ENCODE assay signal across 24 cellular contexts in the genomic region with DNA sequence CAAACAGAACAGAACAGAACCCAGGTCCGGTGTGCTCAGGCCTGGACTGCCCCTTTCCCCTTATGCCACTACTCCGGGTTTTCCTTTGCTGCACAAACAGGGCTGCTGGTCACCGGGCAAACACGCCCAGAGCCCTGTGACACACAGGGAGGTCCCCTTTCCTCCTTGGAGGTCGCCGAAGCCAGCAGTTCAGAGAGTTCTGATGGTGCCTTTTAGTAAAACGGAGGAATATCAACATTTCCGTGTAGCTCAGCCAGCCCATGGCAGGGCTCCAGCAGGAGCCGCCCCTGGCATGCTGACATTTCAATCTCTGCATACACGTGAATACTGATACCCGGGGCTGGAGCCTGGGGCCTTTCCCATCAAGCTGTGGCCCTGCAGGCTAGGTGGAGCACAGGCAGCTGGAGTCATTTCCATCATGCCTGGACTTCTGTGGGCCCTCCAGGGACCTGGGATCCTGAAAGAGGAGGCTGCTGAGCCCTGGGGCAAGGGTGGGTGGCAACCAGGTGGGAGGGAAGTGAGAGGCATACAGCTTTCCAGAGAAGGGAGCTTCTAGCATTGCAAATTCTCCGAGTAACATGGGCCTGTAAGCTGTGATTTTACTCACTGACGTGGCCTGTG.
DNase-seq lines count a peak whose midpoint lies in the region; ATAC-seq and TF ChIP-seq lines count a peak whose summit lies in the region.
"Had no signal": no experiment of that assay in that cellular context is flagged by ENCODE, and none has a peak within 500 bp of the region (broad histone marks: within the 10 kb centered on the region; RNA-seq: fewer than 3 reads in every experiment).

No MANE protein-coding gene starts in this region.

- intact Hi-C loops in cardiac septum (cut with DNase I) (no loop called here), left cardiac atrium (cut with DNase I) (no loop called here), esophagus muscularis mucosa (cut with DNase I) (no loop called here)

- no peak for TF ChIP-seq POLR2A in esophagus muscularis mucosa (IDR thresholded peaks at IDR 0.05; ENCODE audit: low read depth)

- ATAC-seq in left cardiac atrium, result peak in 1 of 2 donors; percentile 62
- ATAC-seq in stimulated activated memory B cell treated with anti-CD40 and anti-IgM and Interleukin-4, amounts not matched to agents 10 μg/mL and 1 μg/mL and 100 μg/mL, for 72 hours, result no peak
- ATAC-seq: GM12878 had no signal

- no peak for TF ChIP-seq CTCF in right atrium auricular region (IDR thresholded peaks at IDR 0.05)
- no peak for TF ChIP-seq CTCF in osteoblast (IDR thresholded peaks at IDR 0.05; ENCODE audit: extremely low read depth, low read depth, low read length)
- TF ChIP-seq CTCF in esophagus muscularis mucosa (IDR thresholded peaks at IDR 0.05), result no peak

- H3K9me3 ChIP-seq in right atrium auricular region, result no peaks in the 10 kb centered on the region
- no peaks in the 10 kb centered on the region for H3K9me3 ChIP-seq in osteoblast (ENCODE audit: low read depth, low read length)
- no peaks in the 10 kb centered on the region for H3K9me3 ChIP-seq in esophagus muscularis mucosa
- H3K9me3 ChIP-seq: testis had no signal

- H3K4me1 Mint-ChIP-seq in stimulated activated memory B cell treated with anti-CD40 and anti-IgM and Interleukin-4, amounts not matched to agents 10 μg/mL and 1 μg/mL and 100 μg/mL, for 72 hours, result no peaks in the 10 kb centered on the region
- H3K4me1 Mint-ChIP-seq: activated naive CD4-positive, alpha-beta T cell treated with anti-CD3 and anti-CD28 coated beads, Interleukin-2, amount 10 ng/mL, durations not matched to agents 7 days and 5 days had no signal

- no peaks in the 10 kb centered on the region for H3K36me3 Mint-ChIP-seq in stimulated activated memory B cell treated with anti-CD40 and anti-IgM and Interleukin-4, amounts not matched to agents 10 μg/mL and 1 μg/mL and 100 μg/mL, for 72 hours
- H3K36me3 Mint-ChIP-seq: activated naive CD4-positive, alpha-beta T cell treated with anti-CD3 and anti-CD28 coated beads, Interleukin-2, amount 10 ng/mL, durations not matched to agents 7 days and 5 days had no signal

- no peak overlapping the region for H2AFZ ChIP-seq in osteoblast (ENCODE audit: low read length)

- H3K27ac ChIP-seq in right atrium auricular region (no peak overlapping the region), osteoblast (ENCODE audit: low read depth, low read length) (no peak overlapping the region), esophagus muscularis mucosa (replicated peaks in 1 of 4) (no peak overlapping the region)
- H3K27ac ChIP-seq: cardiac muscle cell, HL-60, testis had no signal

- H3K27me3 ChIP-seq in right atrium auricular region (no peaks in the 10 kb centered on the region), osteoblast (ENCODE audit: insufficient read depth, low read length) (no peaks in the 10 kb centered on the region), esophagus muscularis mucosa (no peaks in the 10 kb centered on the region)
- H3K27me3 ChIP-seq: cardiac muscle cell, testis had no signal

- H3K4me3 ChIP-seq in right atrium auricular region (no peak overlapping the region), osteoblast (ENCODE audit: insufficient read depth, low read length) (no peak overlapping the region), esophagus muscularis mucosa (no peak overlapping the region)
- H3K4me3 ChIP-seq: cardiac muscle cell, GM12878, testis had no signal

- H3K4me2 ChIP-seq in osteoblast (ENCODE audit: insufficient read depth, low read length), result no peak overlapping the region

- no peak for TF ChIP-seq EP300 in esophagus muscularis mucosa (IDR thresholded peaks at IDR 0.05)

- no peak overlapping the region for H3K4me3 Mint-ChIP-seq in stimulated activated memory B cell treated with anti-CD40 and anti-IgM and Interleukin-4, amounts not matched to agents 10 μg/mL and 1 μg/mL and 100 μg/mL, for 72 hours
- H3K4me3 Mint-ChIP-seq: activated naive CD4-positive, alpha-beta T cell treated with anti-CD3 and anti-CD28 coated beads, Interleukin-2, amount 10 ng/mL, durations not matched to agents 7 days and 5 days had no signal

- peaks cover 36% of the 10 kb centered on the region for H3K27me3 Mint-ChIP-seq in stimulated activated memory B cell treated with anti-CD40 and anti-IgM and Interleukin-4, amounts not matched to agents 10 μg/mL and 1 μg/mL and 100 μg/mL, for 72 hours
- H3K27me3 Mint-ChIP-seq: activated naive CD4-positive, alpha-beta T cell treated with anti-CD3 and anti-CD28 coated beads, Interleukin-2, amount 10 ng/mL, durations not matched to agents 7 days and 5 days had no signal

- 67% methylated on average over 12 of the region's 13 CpGs for WGBS in esophagus muscularis mucosa

- H3K36me3 ChIP-seq in right atrium auricular region (no peaks in the 10 kb centered on the region), osteoblast (ENCODE audit: insufficient read depth, low read length) (no peaks in the 10 kb centered on the region), esophagus muscularis mucosa (no peaks in the 10 kb centered on the region)
- H3K36me3 ChIP-seq: cardiac muscle cell had no signal

- no peaks in the 10 kb centered on the region for H3K79me2 ChIP-seq in osteoblast (ENCODE audit: insufficient read depth, low read length)

- no peaks in the 10 kb centered on the region for H4K20me1 ChIP-seq in osteoblast (ENCODE audit: insufficient read depth, low read length)

- H3K27ac Mint-ChIP-seq in stimulated activated memory B cell treated with anti-CD40 and anti-IgM and Interleukin-4, amounts not matched to agents 10 μg/mL and 1 μg/mL and 100 μg/mL, for 72 hours, result no peak overlapping the region
- H3K27ac Mint-ChIP-seq: activated naive CD4-positive, alpha-beta T cell treated with anti-CD3 and anti-CD28 coated beads, Interleukin-2, amount 10 ng/mL, durations not matched to agents 7 days and 5 days had no signal

- H3K4me1 ChIP-seq in right atrium auricular region, result peaks cover 0 to 5% of the 10 kb centered on the region in 2 donors
- H3K4me1 ChIP-seq in osteoblast (ENCODE audit: insufficient read depth, low read length), result peaks cover 2% of the 10 kb centered on the region
- peaks cover 3 to 8% (median 5%) of the 10 kb centered on the region in 4 donors for H3K4me1 ChIP-seq in esophagus muscularis mucosa
- H3K4me1 ChIP-seq: testis had no signal

- DNase-seq in cardiac septum (ENCODE audit: low spot score) (peak; percentile 71), right atrium auricular region (ENCODE audit: low spot score) (no peak), left cardiac atrium (peak; percentile 37), osteoblast (ENCODE audit: insufficient read length, low spot score, missing footprints) (peak; percentile 58), NCI-H510A (lab: John Stamatoyannopoulos, UW) (no peak), esophagus muscularis mucosa (ENCODE audit: extremely low spot score) (no peak), DMS153 (lab: John Stamatoyannopoulos, UW) (no peak)
- DNase-seq: activated CD4-positive, alpha-beta T cell treated with anti-CD3 and anti-CD28 coated beads, Interleukin-2, amount 50 U/mL, for 1 hour; activated naive CD4-positive, alpha-beta T cell treated with anti-CD3 and anti-CD28 coated beads, Interleukin-2, amount 10 ng/mL, durations not matched to agents 7 days and 5 days; amygdala; dermis blood vessel endothelial cell; DND-41; NCI-H1092; NCI-H187 treated with DMSO at 0.1 percent for 48 hours; NCI-H748 treated with DMSO at 0.1 percent for 48 hours; stimulated activated CD4-positive, alpha-beta T cell treated with anti-CD3 and anti-CD28 coated beads, Interleukin-12 subunit alpha, Interleukin-12 subunit beta, amount 100 ng/mL, for 4 hours; stimulated activated CD4-positive, alpha-beta T cell treated with anti-CD3 and anti-CD28 coated beads, Interleukin-4, amount 100 ng/mL, for 24 hours; stimulated activated naive CD4-positive, alpha-beta T cell; T-helper 9 cell; testis had no signal

- no peaks in the 10 kb centered on the region for H3K9me3 Mint-ChIP-seq in stimulated activated memory B cell treated with anti-CD40 and anti-IgM and Interleukin-4, amounts not matched to agents 10 μg/mL and 1 μg/mL and 100 μg/mL, for 72 hours
- H3K9me3 Mint-ChIP-seq: activated naive CD4-positive, alpha-beta T cell treated with anti-CD3 and anti-CD28 coated beads, Interleukin-2, amount 10 ng/mL, durations not matched to agents 7 days and 5 days had no signal

Comparison
In these comparisons a context has a peak if more than half of its experiments do, and no peak if none do; other contexts are left out.
1. DNase-seq: peak in cardiac septum (single experiment), left cardiac atrium (single experiment) and osteoblast (single experiment); none in right atrium auricular region (single experiment), NCI-H510A (single experiment), esophagus muscularis mucosa (single experiment) and DMS153 (single experiment).